ENCODE assay signal across 13 cellular contexts in the genomic region with DNA sequence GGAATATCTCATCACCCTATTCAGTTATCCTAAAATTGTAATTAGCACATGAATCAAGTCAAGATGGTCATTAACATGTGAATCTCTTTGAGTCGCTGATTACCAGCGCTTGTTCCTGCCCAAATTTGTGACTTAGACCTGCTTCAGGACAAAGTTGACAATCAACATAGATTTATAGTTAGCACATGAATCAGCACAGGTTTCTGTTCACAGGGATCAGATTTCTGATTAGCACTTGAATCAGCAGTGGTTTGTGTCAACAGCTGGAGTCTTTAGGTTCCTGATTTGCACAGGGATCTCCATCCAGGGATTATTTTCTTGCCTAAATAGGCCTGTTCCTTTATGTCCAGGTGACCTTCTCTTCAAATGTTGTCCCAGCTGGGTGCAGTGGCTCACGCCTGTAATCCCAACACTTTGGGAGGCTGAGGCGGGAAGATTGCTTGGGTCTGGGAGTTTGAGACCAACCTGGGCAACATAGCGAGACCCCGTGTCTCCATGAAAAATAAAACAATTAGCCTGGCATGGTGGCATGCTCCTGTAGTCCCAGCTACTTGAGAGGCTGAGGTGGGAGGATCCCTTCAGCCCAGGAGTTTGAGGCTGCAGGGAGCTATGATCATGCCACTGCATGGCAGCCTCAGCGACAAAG. TPM values are rescaled to one million over a fixed set of nuclear protein-coding genes. Genes with fewer than 3 reads are reported as not detected.
A peak's percentile ranks its signal among the peaks of the same experiment; 100 is the strongest.
DNase-seq lines count a peak whose midpoint lies in the region; ATAC-seq and TF ChIP-seq lines count a peak whose summit lies in the region.
"Had no signal": no experiment of that assay in that cellular context is flagged by ENCODE, and none has a peak within 500 bp of the region (broad histone marks: within the 10 kb centered on the region; RNA-seq: fewer than 3 reads in every experiment).

No MANE protein-coding gene starts in this region.

- no peaks in the 10 kb centered on the region for H3K79me2 ChIP-seq in Loucy (ENCODE audit: insufficient read depth, low read length)

- no peaks in the 10 kb centered on the region for H3K9me3 Mint-ChIP-seq in brain
- H3K9me3 Mint-ChIP-seq: nephron progenitor cell had no signal

- H3K27ac Mint-ChIP-seq in brain: peak overlapping the region; percentile 57 to 92 (median 90)
- H3K27ac Mint-ChIP-seq: nephron progenitor cell had no signal

- DNase-seq in NCI-H345 (lab: John Stamatoyannopoulos, UW) (peak; percentile 16), NCI-H345 treated with DMSO at 0.1 percent for 48 hours (lab: John Stamatoyannopoulos, UW; ENCODE audit: unreplicated experiment) (no peak), gastrocnemius medialis (no peak), iPS-NIHi11 (ENCODE audit: low spot score) (no peak)
- no peak for DNase-seq in activated CD8-positive, alpha-beta memory T cell treated with anti-CD3 and anti-CD28 coated beads, Interleukin-2, amount 50 U/mL, for 48 hours

- H3K4me3 Mint-ChIP-seq in brain: peak overlapping the region in 4 of 5 experiments; percentile 81 to 88 (median 85)
- H3K4me3 Mint-ChIP-seq: nephron progenitor cell had no signal

- peak overlapping the region; percentile 77 for H2AFZ ChIP-seq in Loucy (ENCODE audit: low read length)

- peaks cover 37% of the 10 kb centered on the region for H3K4me1 Mint-ChIP-seq in brain

- H3K4me2 ChIP-seq in Loucy (ENCODE audit: low read depth, low read length, poor library complexity, severe bottlenecking): peak overlapping the region; percentile 28
- H3K4me2 ChIP-seq: SK-N-SH had no signal

- no peak overlapping the region for H3K4me3 ChIP-seq in Loucy (ENCODE audit: low read length, poor library complexity, severe bottlenecking)
- peak overlapping the region in 2 of 4 donors; percentile 46 to 50 for H3K4me3 ChIP-seq in gastrocnemius medialis

- H3K4me1 ChIP-seq in Loucy (ENCODE audit: insufficient read depth, low read length, poor library complexity, severe bottlenecking) (peaks cover 31% of the 10 kb centered on the region), gastrocnemius medialis (peaks cover 19 to 29% of the 10 kb centered on the region in 2 donors)

- in situ Hi-C loops in gastrocnemius medialis (cut with MboI; ENCODE audit: low sequenced_read_pairs in 4 of 4): loop anchor here in 1 of 4 donors (10.0 kb wide), 2 partner anchors 48 to 218 kb away; a partner anchor contains a TSS

- H3K27me3 ChIP-seq in Loucy (ENCODE audit: insufficient read depth, low read length, poor library complexity, severe bottlenecking) (no peaks in the 10 kb centered on the region), gastrocnemius medialis (no peaks in the 10 kb centered on the region)

- peak overlapping the region; percentile 66 to 73 (median 67) for H3K27ac ChIP-seq in gastrocnemius medialis
- H3K27ac ChIP-seq: lower lobe of right lung had no signal

- TF ChIP-seq POLR2A in gastrocnemius medialis (IDR thresholded peaks at IDR 0.05): no peak

- peaks cover 10% of the 10 kb centered on the region for H3K27me3 Mint-ChIP-seq in brain

- peaks cover 1% of the 10 kb centered on the region for H4K20me1 ChIP-seq in Loucy (ENCODE audit: insufficient read depth, low read length, poor library complexity, severe bottlenecking)

- H3K9me3 ChIP-seq in Loucy (ENCODE audit: insufficient read depth, low read depth, low read length): no peaks in the 10 kb centered on the region
- no peaks in the 10 kb centered on the region for H3K9me3 ChIP-seq in gastrocnemius medialis
- H3K9me3 ChIP-seq: lower lobe of right lung, SK-N-SH had no signal

- ATAC-seq in gastrocnemius medialis (no peak), HG02588 (IDR thresholded peaks at IDR 0.05; ENCODE audit: unreplicated experiment) (no peak)

- no peak overlapping the region for H3K9ac ChIP-seq in Loucy (ENCODE audit: low read depth, low read length, poor library complexity, severe bottlenecking)
- H3K9ac ChIP-seq: SK-N-SH had no signal

- intact Hi-C loops in gastrocnemius medialis (cut with DNase I; ENCODE audit: low total_unique reads): loop anchor here (10.0 kb wide), 2 partner anchors 282 to 308 kb away; a partner anchor contains a TSS

- no peak for TF ChIP-seq CTCF in Loucy (conservative IDR thresholded peaks at IDR 0.05; ENCODE audit: low read length)
- no peak for TF ChIP-seq CTCF in brain (conservative IDR thresholded peaks at IDR 0.05)
- no peak for TF ChIP-seq CTCF in gastrocnemius medialis (IDR thresholded peaks at IDR 0.05 in 4 of 5, conservative IDR thresholded peaks at IDR 0.05 in 1 of 5)

- no peaks in the 10 kb centered on the region for H3K36me3 Mint-ChIP-seq in brain

- H3F3A ChIP-seq in Loucy (ENCODE audit: low read depth): peaks cover 7% of the 10 kb centered on the region; the same call in 1 of the 2 replicates

- no peaks in the 10 kb centered on the region for H3K9me2 ChIP-seq in Loucy (replicated peaks; ENCODE audit: low read depth, low read length)
- H3K9me2 ChIP-seq: SK-N-SH had no signal

- H3K36me3 ChIP-seq in Loucy (ENCODE audit: insufficient read depth, low read length) (no peaks in the 10 kb centered on the region), gastrocnemius medialis (no peaks in the 10 kb centered on the region)
- H3K36me3 ChIP-seq: lower lobe of right lung had no signal

RNA-seq across cellular contexts. Expression of a gene that starts 3.8 kb away (rescaled TPM):
- 18.4 TPM for polyA plus RNA-seq in brain (ENCODE audit: insufficient read depth, low read depth, low replicate concordance)
- 10 to 100 TPM in 2 of 4 donors, 1 to 10 TPM in 2; 7.4 to 18.2 (median 12.8) TPM for total RNA-seq in gastrocnemius medialis

RNA-seq across cellular contexts. Expression of a gene that starts 24.3 kb away (rescaled TPM):
- polyA plus RNA-seq in brain (ENCODE audit: insufficient read depth, low read depth, low replicate concordance): 45.3 TPM
- 10 to 100 TPM in 3 of 4 donors, 1 to 10 TPM in 1; 7.2 to 25.6 (median 18.2) TPM for total RNA-seq in gastrocnemius medialis
- total RNA-seq: fibroblast of lung, HT-29 had no signal
- polyA plus RNA-seq: fibroblast of lung, SK-N-SH had no signal

RNA-seq across cellular contexts. Expression of a gene that starts 30.1 kb away (rescaled TPM):
- polyA plus RNA-seq in brain (ENCODE audit: insufficient read depth, low read depth, low replicate concordance): 13.3 TPM
- 1 to 10 TPM in 2 of 4 donors, not detected in 2; 1.2 to 1.5 TPM for total RNA-seq in gastrocnemius medialis
- total RNA-seq: HT-29 had no signal

RNA-seq across cellular contexts. Expression of a gene that starts 32.1 kb away (rescaled TPM):
- polyA plus RNA-seq in brain (ENCODE audit: insufficient read depth, low read depth, low replicate concordance): 1.1 TPM
- total RNA-seq in gastrocnemius medialis: 1 to 10 TPM in 3 of 4 donors, not detected in 1; 1.2 to 2.7 (median 2.3) TPM
